In genomic region chr14:68695871-68696665, GRCh38 we compare ENCODE assay signal across 12 cellular contexts.
DNase-seq lines count a peak whose midpoint lies in the region; ATAC-seq, FAIRE-seq and TF ChIP-seq lines count a peak whose summit lies in the region.
"Had no signal": no experiment of that assay in that cellular context is flagged by ENCODE, and none has a peak within 500 bp of the region (broad histone marks: within the 10 kb centered on the region; RNA-seq: fewer than 3 reads in every experiment).

No MANE protein-coding gene starts in this region.

- H3K4me1 ChIP-seq in A549 (peaks cover 34% of the 10 kb centered on the region), breast epithelium (no peaks in the 10 kb centered on the region)

- peak overlapping the region; percentile 86 to 94 for H3K27ac ChIP-seq in A549
- H3K27ac ChIP-seq in breast epithelium: peak overlapping the region; percentile 65 to 68
- H3K27ac ChIP-seq: WERI-Rb-1 had no signal

- peaks cover 49% of the 10 kb centered on the region for H3K4me1 Mint-ChIP-seq in HFFc6 (ENCODE audit: low read depth)
- H3K4me1 Mint-ChIP-seq in natural killer cell: peaks cover 35 to 45% of the 10 kb centered on the region in 2 donors

- WGBS in A549 (ENCODE audit: missing lambda C conversion rate): 89% methylated on average over 5 of the region's 5 CpGs

- H3K4me3 Mint-ChIP-seq in HFFc6 (peak overlapping the region; percentile 14), natural killer cell (no peak overlapping the region)

- no peak for DNase-seq in A549 (ENCODE audit: low read depth in 1 of 2, low spot score in 1 of 2)
- no peak for DNase-seq in HFFc6
- DNase-seq in breast epithelium (ENCODE audit: low spot score in 2 of 2): no peak
- no peak for DNase-seq in natural killer cell
- no peak for DNase-seq in hypothalamus (lab: John Stamatoyannopoulos, UW)
- no peak for DNase-seq in stimulated activated CD4-positive, alpha-beta T cell treated with anti-CD3 and anti-CD28 coated beads, Interleukin-15, amount 100 ng/mL, for 24 hours
- DNase-seq in SKM-1 (lab: John Stamatoyannopoulos, UW; ENCODE audit: unreplicated experiment): no peak
- DNase-seq: effector memory CD4-positive, alpha-beta T cell; NCI-H146; nucleus accumbens; WERI-Rb-1 had no signal

- intact Hi-C loops in breast epithelium (cut with DNase I; ENCODE audit: low total_unique reads) (no loop called here), natural killer cell (cut with micrococcal nuclease) (loop anchor here (2.0 kb wide), 1 partner anchor 97 kb away; the partner anchor contains the start of gene ZFP36L1)

- no peaks in the 10 kb centered on the region; the same call in 1 of the 2 replicates for H3K27me3 Mint-ChIP-seq in HFFc6 (ENCODE audit: insufficient read depth)
- H3K27me3 Mint-ChIP-seq in natural killer cell (ENCODE audit: low read depth in 2 of 2): peaks cover 0 to 2% of the 10 kb centered on the region in 2 donors

- TF ChIP-seq CTCF in A549 (IDR thresholded peaks at IDR 0.05): no peak
- TF ChIP-seq CTCF in HFFc6 (IDR thresholded peaks at IDR 0.05): no peak
- TF ChIP-seq CTCF in breast epithelium (IDR thresholded peaks at IDR 0.05): no peak
- TF ChIP-seq CTCF in natural killer cell (IDR thresholded peaks at IDR 0.05): no peak

- H3K4me2 ChIP-seq in A549: peak overlapping the region; percentile 33; the same call in 2 of the 3 replicates

- TF ChIP-seq EP300 in A549 (IDR thresholded peaks at IDR 0.05): no peak

- H3K36me3 ChIP-seq in breast epithelium: no peaks in the 10 kb centered on the region
- H3K36me3 ChIP-seq: WERI-Rb-1 had no signal

- H3K4me3 ChIP-seq in A549 (no peak overlapping the region), breast epithelium (no peak overlapping the region)

- TF ChIP-seq RAD21 in A549 (conservative IDR thresholded peaks at IDR 0.05 in 1 of 2, IDR thresholded peaks at IDR 0.05 in 1 of 2): no peak

- H3K9me3 Mint-ChIP-seq in HFFc6: no peaks in the 10 kb centered on the region; the same call in 1 of the 2 replicates
- no peaks in the 10 kb centered on the region for H3K9me3 Mint-ChIP-seq in natural killer cell

- peak overlapping the region; percentile 94 for H3K27ac Mint-ChIP-seq in HFFc6
- peak overlapping the region; percentile 87 to 92 for H3K27ac Mint-ChIP-seq in natural killer cell

- H3K27me3 ChIP-seq in breast epithelium: no peaks in the 10 kb centered on the region

- POLR2A ChIA-PET in A549 (lab: Yijun Ruan, JAX): interaction anchor here (1.1 to 1.9 kb wide), 4 partner anchors 14 to 97 kb away, joined by 3 to 10 read pairs (median 6); partner anchors contain the start of gene ZFP36L1

- no peak for ATAC-seq in A549
- no peak for ATAC-seq in natural killer cell
- ATAC-seq in HG02588 (IDR thresholded peaks at IDR 0.05; ENCODE audit: unreplicated experiment): no peak

- peaks cover 14% of the 10 kb centered on the region; the same call in 1 of the 3 replicates for H3K9me3 ChIP-seq in A549
- H3K9me3 ChIP-seq in breast epithelium: no peaks in the 10 kb centered on the region

- no peak for TF ChIP-seq POLR2A in A549 (IDR thresholded peaks at IDR 0.05; ENCODE audit: low read length)
- TF ChIP-seq POLR2A in breast epithelium (IDR thresholded peaks at IDR 0.05): no peak

- H3K36me3 Mint-ChIP-seq in HFFc6 (ENCODE audit: low read depth) (0 out of 2 replicates have a peak, but pooled peaks cover 6% of the 10 kb centered on the region), natural killer cell (no peaks in the 10 kb centered on the region)

- FAIRE-seq in A549 (lab: Jason Lieb, UNC): no peak

- CTCF ChIA-PET in A549 (lab: Yijun Ruan, JAX): no interaction called here

TF ChIP-seq in A549, 52 proteins besides CTCF, POLR2A, EP300 and RAD21:
- no peak for TF ChIP-seq TP53 (CRISPR knock-in tag; IDR thresholded peaks at IDR 0.05)
- no peak for TF ChIP-seq HOXA7 (CRISPR knock-in tag; IDR thresholded peaks at IDR 0.05)
- TF ChIP-seq ELK1 (IDR thresholded peaks at IDR 0.05; ENCODE audit: low read depth, low read length): no peak
TF ChIP-seq in A549: peak in this region for 0.
